In the genomic region with DNA sequence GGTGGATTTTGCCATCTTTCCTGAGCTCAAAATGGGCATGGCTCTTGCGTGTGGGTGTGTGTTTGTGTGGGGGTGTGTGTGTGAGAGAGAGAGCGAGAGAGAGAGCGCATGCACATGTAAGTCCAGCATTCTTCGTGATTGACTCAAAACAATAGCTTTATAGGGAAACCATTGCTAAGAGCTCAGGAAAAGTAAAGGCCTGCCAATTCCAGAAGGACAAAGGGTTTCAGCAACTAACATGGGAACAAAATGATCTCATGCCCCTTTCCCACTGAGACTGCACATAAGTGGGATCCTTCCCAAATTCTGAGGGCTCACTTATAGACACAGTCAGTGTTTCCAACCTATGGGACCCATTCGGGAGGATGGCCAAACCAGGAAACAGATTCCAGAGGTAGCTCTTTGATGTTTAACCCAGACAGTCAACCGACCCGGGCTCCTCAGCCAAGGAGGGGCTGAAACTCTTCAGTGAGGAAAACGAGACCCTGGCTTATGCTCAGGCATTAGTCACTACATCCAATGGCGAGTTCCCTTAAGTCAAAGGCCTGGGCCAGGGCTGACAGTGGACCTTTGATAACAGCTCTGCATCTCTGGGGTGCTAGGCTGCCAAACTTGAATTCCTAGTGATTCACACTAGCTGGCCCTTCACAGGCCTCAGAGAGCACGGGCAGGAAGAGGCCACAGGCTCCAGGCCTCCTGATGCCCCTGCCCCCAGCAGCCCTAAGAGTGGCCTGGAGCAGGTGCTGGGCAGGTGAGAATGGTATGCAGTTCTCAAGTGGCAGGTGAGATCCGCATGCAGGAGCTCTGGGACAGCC, we compare ENCODE assay signal across 11 cellular contexts.
DNase-seq lines count a peak whose midpoint lies in the region; ATAC-seq, FAIRE-seq and TF ChIP-seq lines count a peak whose summit lies in the region.
"Had no signal": no experiment of that assay in that cellular context is flagged by ENCODE, and none has a peak within 500 bp of the region (broad histone marks: within the 10 kb centered on the region; RNA-seq: fewer than 3 reads in every experiment).

No MANE protein-coding gene starts in this region.

- H3K27me3 ChIP-seq in MM.1S (replicated peaks; ENCODE audit: insufficient read depth, low read length) = no peaks in the 10 kb centered on the region

- H2AFZ ChIP-seq in MM.1S (ENCODE audit: low read length) = no peak overlapping the region

- H3K9me3 ChIP-seq in MM.1S (replicated peaks; ENCODE audit: insufficient read depth, low read length) = no peaks in the 10 kb centered on the region

- no peaks in the 10 kb centered on the region for H3K9me2 ChIP-seq in MM.1S (replicated peaks; ENCODE audit: insufficient read depth, low read length)

- no peaks in the 10 kb centered on the region for H3K4me1 ChIP-seq in MM.1S (ENCODE audit: low read length)

- no peak overlapping the region for H3K9ac ChIP-seq in MM.1S (ENCODE audit: low read length)

- no peaks in the 10 kb centered on the region for H3K79me2 ChIP-seq in MM.1S (ENCODE audit: low read length)

- H3K4me3 ChIP-seq in MM.1S (ENCODE audit: low read length) = no peak overlapping the region

- no peak for TF ChIP-seq CTCF in MM.1S (IDR thresholded peaks at IDR 0.05; ENCODE audit: low read length)

- FAIRE-seq in RCC 7860 (lab: Jason Lieb, UNC) = no peak

- no peak overlapping the region for H3K4me2 ChIP-seq in MM.1S (ENCODE audit: low read depth, low read length)

- H3K27ac ChIP-seq in MM.1S (ENCODE audit: low read length) = no peak overlapping the region

- DNase-seq in AG20443 (ENCODE audit: low spot score) = peak; percentile 75
- DNase-seq in RCC 7860 (ENCODE audit: low spot score) = peak; percentile 8
- peak; percentile 75 for DNase-seq in fibroblast of the conjunctiva (ENCODE audit: low read depth)
- peak; percentile 49 for DNase-seq in pons (ENCODE audit: low spot score)
- DNase-seq in MM.1S = no peak
- DNase-seq in NCI-H1694 (lab: John Stamatoyannopoulos, UW) = no peak
- DNase-seq in T1000 (lab: John Stamatoyannopoulos, UW) = no peak
- DNase-seq: activated naive CD8-positive, alpha-beta T cell treated with anti-CD3 and anti-CD28 coated beads, Interleukin-2, amount 10 ng/mL, durations not matched to agents 7 days and 5 days; naive B cell; T-helper 2 cell had no signal

- H3F3A ChIP-seq in MM.1S (ENCODE audit: insufficient read depth, low read length) = no peaks in the 10 kb centered on the region

- no peaks in the 10 kb centered on the region for H4K20me1 ChIP-seq in MM.1S (ENCODE audit: insufficient read depth, low read length)

- no peak for ATAC-seq in GM18520 (IDR thresholded peaks at IDR 0.05; ENCODE audit: unreplicated experiment)

- no peaks in the 10 kb centered on the region for H3K36me3 ChIP-seq in MM.1S (replicated peaks; ENCODE audit: insufficient read depth, low read length)

Comparison
In these comparisons a context has a peak if more than half of its experiments do, and no peak if none do; other contexts are left out.
1. DNase-seq: peak in AG20443 (single experiment), RCC 7860 (single experiment), fibroblast of the conjunctiva (single experiment) and pons (single experiment); none in MM.1S (single experiment), NCI-H1694 (single experiment) and T1000 (single experiment).